ENCODE assay signal across 8 cellular contexts in the genomic region with DNA sequence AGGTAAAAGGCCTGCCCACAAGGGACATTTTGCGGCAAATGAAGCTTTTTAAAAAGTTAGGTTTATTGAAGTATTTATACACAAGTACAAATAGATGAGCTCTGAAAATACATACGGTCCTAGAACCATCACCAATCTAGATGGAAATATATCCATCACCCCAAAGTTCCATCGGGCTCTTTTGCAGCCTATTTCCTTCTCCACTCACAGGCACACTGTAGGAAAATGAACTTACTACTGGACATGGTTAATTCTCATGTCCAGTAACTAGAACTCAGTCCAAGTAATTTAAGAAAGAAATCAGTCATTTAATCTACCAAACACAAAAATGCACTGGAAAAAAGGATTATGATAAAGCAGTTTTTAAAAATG. TPM values are rescaled to one million over a fixed set of nuclear protein-coding genes. Genes with fewer than 3 reads are reported as not detected.
DNase-seq lines count a peak whose midpoint lies in the region; ATAC-seq, FAIRE-seq and TF ChIP-seq lines count a peak whose summit lies in the region.

No MANE protein-coding gene starts in this region.

- TF ChIP-seq POLR2A in HepG2 (IDR thresholded peaks at IDR 0.05; ENCODE audit: insufficient read depth in 1 of 2, low read depth in 2 of 2, low read length in 2 of 2): no peak

- H3K9ac ChIP-seq in HepG2 (ENCODE audit: insufficient read depth, low read depth, low read length): peak overlapping the region; percentile 90

- no peaks in the 10 kb centered on the region for H3K9me3 ChIP-seq in HepG2 (ENCODE audit: low read length)
- no peaks in the 10 kb centered on the region for H3K9me3 ChIP-seq in tibial artery

- FAIRE-seq in HepG2 (lab: Jason Lieb, UNC) (no peak), HTR-8/SVneo (lab: Jason Lieb, UNC) (no peak)

- H3K4me3 Mint-ChIP-seq in activated T-cell treated with anti-CD3 and anti-CD28 coated beads, Interleukin-2, amount 50 U/mL, for 24 hours: peak overlapping the region; percentile 95

- no TSS peak for BruUV-seq in HepG2 (replicated peaks; lab: Mats Ljungman, UMichigan)

- intact Hi-C loops in HepG2 (cut with micrococcal nuclease; ENCODE audit: unreplicated experiment) (no loop called here), tibial artery (cut with DNase I; ENCODE audit: low total_unique reads) (no loop called here)

- H3K79me2 ChIP-seq in HepG2 (ENCODE audit: insufficient read depth, low read length): peaks cover 44% of the 10 kb centered on the region

- no peaks in the 10 kb centered on the region for H3K9me3 Mint-ChIP-seq in activated T-cell treated with anti-CD3 and anti-CD28 coated beads, Interleukin-2, amount 50 U/mL, for 24 hours

- H2AFZ ChIP-seq in HepG2 (ENCODE audit: low read length): peak overlapping the region; percentile 6

- peaks cover 0 to 4% of the 10 kb centered on the region in 2 experiments; a peak in 1 of 5 replicates for H3K27me3 ChIP-seq in HepG2 (ENCODE audit: control insufficient read depth in 1 of 2, insufficient read depth in 2 of 2, low read length in 2 of 2)
- no peaks in the 10 kb centered on the region for H3K27me3 ChIP-seq in tibial artery

- in situ Hi-C loops in HepG2 (cut with HindIII; ENCODE audit: extremely low pct_ligation_motif_present, low pct_unique_long_range_greater_than_20kb): no loop called here

- H4K20me1 ChIP-seq in HepG2 (ENCODE audit: insufficient read depth, low read length): peaks cover 9% of the 10 kb centered on the region

- peak; percentile 2 for ATAC-seq in HepG2

- H3K4me2 ChIP-seq in HepG2 (ENCODE audit: low read depth, low read length): peak overlapping the region; percentile 93

- POLR2A ChIA-PET in HepG2 (lab: Yijun Ruan, JAX): no interaction called here

- 22 to 35% (median 29%) methylated on average over 3 of the region's 3 CpGs for WGBS in adipose tissue, 3 donors
- 12% methylated on average over 3 of the region's 3 CpGs for WGBS in HepG2 (ENCODE audit: low lambda C conversion rate)

- H3K36me3 Mint-ChIP-seq in activated T-cell treated with anti-CD3 and anti-CD28 coated beads, Interleukin-2, amount 50 U/mL, for 24 hours (ENCODE audit: low read depth): peaks cover 88% of the 10 kb centered on the region

- H3K27ac Mint-ChIP-seq in activated T-cell treated with anti-CD3 and anti-CD28 coated beads, Interleukin-2, amount 50 U/mL, for 24 hours: peak overlapping the region; percentile 98

- no peaks in the 10 kb centered on the region for H3K27me3 Mint-ChIP-seq in activated T-cell treated with anti-CD3 and anti-CD28 coated beads, Interleukin-2, amount 50 U/mL, for 24 hours

- peak overlapping the region; percentile 57 for H3K27ac ChIP-seq in adipose tissue (ENCODE audit: low read depth, low read length)
- peak overlapping the region; percentile 89 for H3K27ac ChIP-seq in HepG2 (ENCODE audit: extremely low read length, insufficient read depth, low read length)
- H3K27ac ChIP-seq in tibial artery: peak overlapping the region; percentile 94 to 95

- H3K36me3 ChIP-seq in HepG2 (replicated peaks in 1 of 2; ENCODE audit: control insufficient read depth in 1 of 2, insufficient read depth in 2 of 2, low read length in 2 of 2) (peaks cover 8 to 64% of the 10 kb centered on the region in 2 experiments), tibial artery (peaks cover 4 to 45% (median 21%) of the 10 kb centered on the region in 3 donors)

- TF ChIP-seq CTCF in HepG2 (CRISPR knock-in tag; IDR thresholded peaks at IDR 0.05): no peak
- TF ChIP-seq CTCF in tibial artery (IDR thresholded peaks at IDR 0.05): no peak

- H3K4me1 ChIP-seq in HepG2 (ENCODE audit: insufficient read depth, low read length): peaks cover 54% of the 10 kb centered on the region
- H3K4me1 ChIP-seq in tibial artery: peaks cover 0 to 18% (median 13%) of the 10 kb centered on the region in 4 donors

- CTCF ChIA-PET in HepG2 (lab: Yijun Ruan, JAX; ENCODE audit: low intra/inter-chr PET ratio, low total read pairs): no interaction called here

- peaks cover 58% of the 10 kb centered on the region for H3K4me1 Mint-ChIP-seq in activated T-cell treated with anti-CD3 and anti-CD28 coated beads, Interleukin-2, amount 50 U/mL, for 24 hours (ENCODE audit: low read depth)

- TF ChIP-seq RAD21 in HepG2 (CRISPR knock-in tag; IDR thresholded peaks at IDR 0.05): no peak

- no peak for TF ChIP-seq EP300 in HepG2 (IDR thresholded peaks at IDR 0.05; ENCODE audit: low read depth in 2 of 2, low read length in 2 of 2)
- no peak for TF ChIP-seq EP300 in HepG2 (CRISPR knock-in tag; IDR thresholded peaks at IDR 0.05; ENCODE audit: borderline replicate concordance)

- DNase-seq in activated T-cell treated with anti-CD3 and anti-CD28 coated beads, Interleukin-2, amount 50 U/mL, for 24 hours: no peak
- no peak for DNase-seq in activated T-cell treated with anti-CD3 and anti-CD28 coated beads, Interleukin-2, amount 50 U/mL, for 48 hours
- no peak for DNase-seq in HepG2 (ENCODE audit: low spot score)
- no peak for DNase-seq in tibial artery
- DNase-seq in effector CD8-positive, alpha-beta T cell (lab: John Stamatoyannopoulos, UW): no peak
- no peak for DNase-seq in HTR-8/SVneo (ENCODE audit: insufficient read length, low spot score)
- DNase-seq in DMS153 treated with DMSO at 0.1 percent for 48 hours (lab: John Stamatoyannopoulos, UW; ENCODE audit: unreplicated experiment): no peak

- peak overlapping the region; percentile 86 to 92 (median 90) for H3K4me3 ChIP-seq in HepG2 (replicated peaks in 1 of 3; ENCODE audit: insufficient read depth in 1 of 3, low read depth in 2 of 3, low read length in 3 of 3)
- peak overlapping the region; percentile 67 to 84 for H3K4me3 ChIP-seq in tibial artery

RNA-seq across cellular contexts. Expression of a gene that starts 0.7 kb away (rescaled TPM):
- polyA plus RNA-seq in adipose tissue (100 to 1,000 TPM in 2 of 3 donors, 10 to 100 TPM in 1; 58.6 to 223 (median 154) TPM), HepG2 (2011; rRNA removed) (250 and 325 TPM in 2 replicates)
- 158 and 192 TPM in 2 replicates for total RNA-seq in HepG2 (2016; rRNA removed; fragmentation: Illumina TruSeq; extraction: Trizol)
- total RNA-seq in HepG2 (2016; cell fraction: cytosol; rRNA removed; fragmentation: Illumina TruSeq; extraction: Trizol; ENCODE audit: low read depth): 122 and 175 TPM in 2 replicates
- 162 and 186 TPM in 2 replicates for total RNA-seq in HepG2 (2016; cell fraction: insoluble cytoplasmic fraction; rRNA removed; fragmentation: Illumina TruSeq; extraction: Trizol)
- total RNA-seq in HepG2 (2016; cell fraction: membrane; rRNA removed; fragmentation: Illumina TruSeq; extraction: Trizol): 303 and 344 TPM in 2 replicates
- total RNA-seq in HepG2 (2016; cell fraction: nucleus; rRNA removed; fragmentation: Illumina TruSeq; extraction: Trizol): 81.6 and 92.8 TPM in 2 replicates
- polyA plus RNA-seq in HepG2 (2011; cell fraction: cytosol; rRNA removed): 211 and 253 TPM in 2 replicates
- 57.2 and 73.6 TPM in 2 replicates for polyA plus RNA-seq in HepG2 (2011; cell fraction: nucleus; rRNA removed)
- 159 and 220 TPM in 2 replicates for polyA plus RNA-seq in HepG2 (2012)
- 251 and 392 TPM in 2 replicates for polyA plus RNA-seq in HepG2 (2016; cell fraction: cytosol; fragmentation: Illumina TruSeq; extraction: Trizol; ENCODE audit: low read depth)
- 347 and 364 TPM in 2 replicates for polyA plus RNA-seq in HepG2 (2016; cell fraction: insoluble cytoplasmic fraction; fragmentation: Illumina TruSeq; extraction: Trizol; ENCODE audit: low read depth)
- polyA plus RNA-seq in HepG2 (2016; cell fraction: membrane; fragmentation: Illumina TruSeq; extraction: Trizol; ENCODE audit: low read depth): 489 and 569 TPM in 2 replicates
- polyA plus RNA-seq in HepG2 (2016; cell fraction: nucleus; fragmentation: Illumina TruSeq; extraction: Trizol; ENCODE audit: insufficient read depth, low read depth): 196 and 201 TPM in 2 replicates
- polyA minus RNA-seq in HepG2 (2011; rRNA and poly(A)+ RNA removed; ENCODE audit: low replicate concordance): 35.1 and 119 TPM in 2 replicates
- polyA minus RNA-seq in HepG2 (2011; cell fraction: cytosol; rRNA and poly(A)+ RNA removed): 82.6 and 91.2 TPM in 2 replicates
- polyA minus RNA-seq in HepG2 (2011; cell fraction: nucleus; rRNA and poly(A)+ RNA removed): 41.5 and 46.2 TPM in 2 replicates

RNA-seq across cellular contexts. Expression of a gene that starts 6.2 kb away (rescaled TPM):
- 10 to 100 TPM; 23.9 to 42.5 (median 28.3) TPM for polyA plus RNA-seq in adipose tissue
- 655 and 1,008 TPM in 2 replicates for total RNA-seq in HepG2 (2016; rRNA removed; fragmentation: Illumina TruSeq; extraction: Trizol)
- 98.8 and 107 TPM in 2 replicates for total RNA-seq in HepG2 (2016; cell fraction: cytosol; rRNA removed; fragmentation: Illumina TruSeq; extraction: Trizol; ENCODE audit: low read depth)
- total RNA-seq in HepG2 (2016; cell fraction: insoluble cytoplasmic fraction; rRNA removed; fragmentation: Illumina TruSeq; extraction: Trizol): 668 and 1,045 TPM in 2 replicates
- 125 and 133 TPM in 2 replicates for total RNA-seq in HepG2 (2016; cell fraction: membrane; rRNA removed; fragmentation: Illumina TruSeq; extraction: Trizol)
- 265 and 280 TPM in 2 replicates for total RNA-seq in HepG2 (2016; cell fraction: nucleus; rRNA removed; fragmentation: Illumina TruSeq; extraction: Trizol)
- polyA plus RNA-seq in HepG2 (2011; rRNA removed): 174 and 229 TPM in 2 replicates
- 262 and 317 TPM in 2 replicates for polyA plus RNA-seq in HepG2 (2011; cell fraction: cytosol; rRNA removed)
- 129 and 154 TPM in 2 replicates for polyA plus RNA-seq in HepG2 (2011; cell fraction: nucleus; rRNA removed)
- polyA plus RNA-seq in HepG2 (2012): 119 and 185 TPM in 2 replicates
- 44.9 and 46.3 TPM in 2 replicates for polyA plus RNA-seq in HepG2 (2016; cell fraction: cytosol; fragmentation: Illumina TruSeq; extraction: Trizol; ENCODE audit: low read depth)
- polyA plus RNA-seq in HepG2 (2016; cell fraction: insoluble cytoplasmic fraction; fragmentation: Illumina TruSeq; extraction: Trizol; ENCODE audit: low read depth): 1,031 and 1,115 TPM in 2 replicates
- 59.3 and 65.9 TPM in 2 replicates for polyA plus RNA-seq in HepG2 (2016; cell fraction: membrane; fragmentation: Illumina TruSeq; extraction: Trizol; ENCODE audit: low read depth)
- polyA plus RNA-seq in HepG2 (2016; cell fraction: nucleus; fragmentation: Illumina TruSeq; extraction: Trizol; ENCODE audit: insufficient read depth, low read depth): 404 and 418 TPM in 2 replicates
- polyA minus RNA-seq in HepG2 (2011; rRNA and poly(A)+ RNA removed; ENCODE audit: low replicate concordance): 287 and 339 TPM in 2 replicates
- polyA minus RNA-seq in HepG2 (2011; cell fraction: cytosol; rRNA and poly(A)+ RNA removed): 119 and 149 TPM in 2 replicates
- polyA minus RNA-seq in HepG2 (2011; cell fraction: nucleus; rRNA and poly(A)+ RNA removed): 61.0 and 63.3 TPM in 2 replicates

RNA-seq across cellular contexts. Expression of a gene that starts 13.2 kb away (rescaled TPM):
- 10 to 100 TPM in 2 of 3 donors, 1 to 10 TPM in 1; 7.1 to 14.8 (median 10.7) TPM for polyA plus RNA-seq in adipose tissue
- 69.6 and 81.3 TPM in 2 replicates for total RNA-seq in HepG2 (2016; rRNA removed; fragmentation: Illumina TruSeq; extraction: Trizol)
- 29.8 and 34.6 TPM in 2 replicates for total RNA-seq in HepG2 (2016; cell fraction: cytosol; rRNA removed; fragmentation: Illumina TruSeq; extraction: Trizol; ENCODE audit: low read depth)
- total RNA-seq in HepG2 (2016; cell fraction: insoluble cytoplasmic fraction; rRNA removed; fragmentation: Illumina TruSeq; extraction: Trizol): 67.6 and 76.1 TPM in 2 replicates
- 75.4 and 77.9 TPM in 2 replicates for total RNA-seq in HepG2 (2016; cell fraction: membrane; rRNA removed; fragmentation: Illumina TruSeq; extraction: Trizol)
- 56.4 and 64.9 TPM in 2 replicates for total RNA-seq in HepG2 (2016; cell fraction: nucleus; rRNA removed; fragmentation: Illumina TruSeq; extraction: Trizol)
- 143 and 153 TPM in 2 replicates for polyA plus RNA-seq in HepG2 (2011; rRNA removed)
- 73.9 and 132 TPM in 2 replicates for polyA plus RNA-seq in HepG2 (2011; cell fraction: cytosol; rRNA removed)
- 85.0 and 104 TPM in 2 replicates for polyA plus RNA-seq in HepG2 (2011; cell fraction: nucleus; rRNA removed)
- polyA plus RNA-seq in HepG2 (2012): 48.6 and 65.3 TPM in 2 replicates
- 29.3 and 38.2 TPM in 2 replicates for polyA plus RNA-seq in HepG2 (2016; cell fraction: cytosol; fragmentation: Illumina TruSeq; extraction: Trizol; ENCODE audit: low read depth)
- polyA plus RNA-seq in HepG2 (2016; cell fraction: insoluble cytoplasmic fraction; fragmentation: Illumina TruSeq; extraction: Trizol; ENCODE audit: low read depth): 50.6 and 50.7 TPM in 2 replicates
- polyA plus RNA-seq in HepG2 (2016; cell fraction: membrane; fragmentation: Illumina TruSeq; extraction: Trizol; ENCODE audit: low read depth): 47.8 and 51.2 TPM in 2 replicates
- polyA plus RNA-seq in HepG2 (2016; cell fraction: nucleus; fragmentation: Illumina TruSeq; extraction: Trizol; ENCODE audit: insufficient read depth, low read depth): 75.6 and 80.4 TPM in 2 replicates
- polyA minus RNA-seq in HepG2 (2011; rRNA and poly(A)+ RNA removed; ENCODE audit: low replicate concordance): 57.4 and 273 TPM in 2 replicates
- polyA minus RNA-seq in HepG2 (2011; cell fraction: cytosol; rRNA and poly(A)+ RNA removed): 55.2 and 56.1 TPM in 2 replicates
- 65.8 and 78.7 TPM in 2 replicates for polyA minus RNA-seq in HepG2 (2011; cell fraction: nucleus; rRNA and poly(A)+ RNA removed)
